In genomic region chr19:35774274-35775045, GRCh38 we compare ENCODE assay signal across 8 cellular contexts. TPM values are rescaled to one million over a fixed set of nuclear protein-coding genes. Genes with fewer than 3 reads are reported as not detected.
DNase-seq lines count a peak whose midpoint lies in the region; ATAC-seq, FAIRE-seq and TF ChIP-seq lines count a peak whose summit lies in the region.

No MANE protein-coding gene starts in this region.

- H3K4me3 Mint-ChIP-seq in GM23338 = peak overlapping the region; percentile 1; the same call in 2 of the 3 replicates

- H3K9ac ChIP-seq in OCI-LY1 (ENCODE audit: low read length) (peak overlapping the region; percentile 7; the same call in 1 of the 2 replicates), endothelial cell of umbilical vein (replicated peaks; ENCODE audit: extremely low read depth, insufficient read depth, low read length) (no peak overlapping the region)

- H3K79me2 ChIP-seq in GM23338 (replicated peaks; ENCODE audit: insufficient read depth) = no peaks in the 10 kb centered on the region
- no peaks in the 10 kb centered on the region for H3K79me2 ChIP-seq in OCI-LY1 (ENCODE audit: insufficient read depth, low read length)
- no peaks in the 10 kb centered on the region for H3K79me2 ChIP-seq in endothelial cell of umbilical vein (ENCODE audit: control insufficient read depth, insufficient read depth, low read length)

- DNase-seq in GM23338 (ENCODE audit: low spot score) (peak; percentile 37), endothelial cell of umbilical vein (ENCODE audit: low read depth, low spot score) (no peak), retinal pigment epithelial cell (ENCODE audit: low read depth) (no peak), germinal center (ENCODE audit: low spot score) (no peak), omental fat pad (ENCODE audit: low spot score) (no peak), AG08396 (ENCODE audit: low spot score) (no peak)

- H3K27me3 ChIP-seq in GM23338 (ENCODE audit: insufficient read depth) (peaks cover 16% of the 10 kb centered on the region), OCI-LY1 (ENCODE audit: insufficient read depth, low read length) (no peaks in the 10 kb centered on the region), endothelial cell of umbilical vein (ENCODE audit: control insufficient read depth in 2 of 2, insufficient read depth in 2 of 2, low read length in 2 of 2) (no peaks in the 10 kb centered on the region)

- BruUV-seq in endothelial cell of umbilical vein (replicated peaks; lab: Mats Ljungman, UMichigan) = no TSS peak

- H2AFZ ChIP-seq in GM23338 (no peak overlapping the region), OCI-LY1 (ENCODE audit: low read length) (no peak overlapping the region), endothelial cell of umbilical vein (ENCODE audit: low read depth, low read length) (peak overlapping the region; percentile 48)

- POLR2A ChIA-PET in endothelial cell of umbilical vein (lab: Charles Lee) = no interaction called here

- H3K9me2 ChIP-seq in GM23338 (ENCODE audit: insufficient read depth) = no peaks in the 10 kb centered on the region
- H3K9me2 ChIP-seq in OCI-LY1 (ENCODE audit: low read depth, low read length) = no peaks in the 10 kb centered on the region

- no peak overlapping the region for H3K27ac Mint-ChIP-seq in GM23338

- H3K9me3 Mint-ChIP-seq in GM23338 = no peaks in the 10 kb centered on the region; the same call in 2 of the 3 replicates

- H3F3A ChIP-seq in GM23338 (replicated peaks; ENCODE audit: low read depth) = peaks cover 7% of the 10 kb centered on the region; the same call in 1 of the 2 replicates
- no peaks in the 10 kb centered on the region for H3F3A ChIP-seq in OCI-LY1 (ENCODE audit: insufficient read depth, low read length)

- no peak for TF ChIP-seq POLR2A in endothelial cell of umbilical vein (IDR thresholded peaks at IDR 0.05; ENCODE audit: low read depth, low read length)

- CTCF ChIA-PET in endothelial cell of umbilical vein (lab: Charles Lee) = no interaction called here

- no peak for ATAC-seq in GM23338
- no peak for ATAC-seq in omental fat pad (ENCODE audit: low FRiP score)
- ATAC-seq in GM19328 (IDR thresholded peaks at IDR 0.05; ENCODE audit: unreplicated experiment) = no peak

- no peak for FAIRE-seq in endothelial cell of umbilical vein (lab: Jason Lieb, UNC)

- H4K20me1 ChIP-seq in GM23338 (replicated peaks; ENCODE audit: insufficient read depth) = no peaks in the 10 kb centered on the region; the same call in 1 of the 2 replicates
- H4K20me1 ChIP-seq in OCI-LY1 (ENCODE audit: insufficient read depth, low read length) = no peaks in the 10 kb centered on the region
- H4K20me1 ChIP-seq in endothelial cell of umbilical vein (replicated peaks; ENCODE audit: control insufficient read depth, extremely low read depth, insufficient read depth, low read length) = no peaks in the 10 kb centered on the region

- H3K9me3 ChIP-seq in OCI-LY1 (ENCODE audit: low read length) = no peaks in the 10 kb centered on the region
- H3K9me3 ChIP-seq in endothelial cell of umbilical vein (replicated peaks; ENCODE audit: control insufficient read depth, insufficient read depth, low read length) = no peaks in the 10 kb centered on the region

- intact Hi-C loops in endothelial cell of umbilical vein (cut with micrococcal nuclease) = loop anchor here (1.0 kb wide), 2 partner anchors 16 to 157 kb away; partner anchors contain the start of gene PROSER3

- H3K9me1 ChIP-seq in endothelial cell of umbilical vein (replicated peaks; ENCODE audit: control insufficient read depth, extremely low read depth, insufficient read depth, low read length) = no peaks in the 10 kb centered on the region

- H3K36me3 Mint-ChIP-seq in GM23338 (ENCODE audit: low read depth) = no peaks in the 10 kb centered on the region; the same call in 2 of the 3 replicates

- peaks cover 32% of the 10 kb centered on the region for H3K4me1 Mint-ChIP-seq in GM23338

- H3K4me3 ChIP-seq in GM23338 = peak overlapping the region; percentile 65; the same call in 1 of the 2 replicates
- peak overlapping the region; percentile 80 for H3K4me3 ChIP-seq in OCI-LY1 (ENCODE audit: low read depth, low read length, poor library complexity, severe bottlenecking)
- H3K4me3 ChIP-seq in endothelial cell of umbilical vein (replicated peaks in 1 of 3; ENCODE audit: insufficient read depth in 1 of 3, low read depth in 1 of 3, low read length in 3 of 3) = peak overlapping the region in 1 of 3 experiments; percentile 63
- peak overlapping the region; percentile 36 for H3K4me3 ChIP-seq in retinal pigment epithelial cell (ENCODE audit: low read length)

- dilution Hi-C loops in endothelial cell of umbilical vein (cut with MboI; ENCODE audit: extremely low pct_ligation_motif_present, low sequenced_read_pairs) = no loop called here

- TF ChIP-seq CTCF in GM23338 (conservative IDR thresholded peaks at IDR 0.05; ENCODE audit: low read depth in 2 of 2) = no peak
- TF ChIP-seq CTCF in OCI-LY1 (IDR thresholded peaks at IDR 0.05; ENCODE audit: low read length) = no peak
- TF ChIP-seq CTCF in endothelial cell of umbilical vein (IDR thresholded peaks at IDR 0.05; ENCODE audit: extremely low read depth in 1 of 2, insufficient read depth in 1 of 2, low read depth in 1 of 2, low read length in 2 of 2) = no peak
- TF ChIP-seq CTCF in retinal pigment epithelial cell (conservative IDR thresholded peaks at IDR 0.05; ENCODE audit: low read depth, low read length) = no peak
- TF ChIP-seq CTCF in omental fat pad (IDR thresholded peaks at IDR 0.05) = no peak

- H3K4me1 ChIP-seq in GM23338 (ENCODE audit: insufficient read depth) (peaks cover 22% of the 10 kb centered on the region), OCI-LY1 (ENCODE audit: insufficient read depth, low read length, severe bottlenecking) (peaks cover 19% of the 10 kb centered on the region), endothelial cell of umbilical vein (ENCODE audit: control insufficient read depth, extremely low read depth, insufficient read depth, low read length) (peaks cover 4% of the 10 kb centered on the region)

- H3K4me2 ChIP-seq in GM23338 (peak overlapping the region; percentile 62), OCI-LY1 (ENCODE audit: low read length) (peak overlapping the region; percentile 80), endothelial cell of umbilical vein (ENCODE audit: insufficient read depth, low read length) (peak overlapping the region; percentile 72)

- H3K36me3 ChIP-seq in GM23338 (ENCODE audit: insufficient read depth) = no peaks in the 10 kb centered on the region
- H3K36me3 ChIP-seq in OCI-LY1 (ENCODE audit: insufficient read depth, low read length) = peaks cover 3% of the 10 kb centered on the region; the same call in 1 of the 2 replicates
- peaks cover 0 to 2% of the 10 kb centered on the region in 2 experiments for H3K36me3 ChIP-seq in endothelial cell of umbilical vein (ENCODE audit: control insufficient read depth in 2 of 2, extremely low read depth in 1 of 2, insufficient read depth in 2 of 2, low read length in 2 of 2)

- peaks cover 21% of the 10 kb centered on the region for H3K27me3 Mint-ChIP-seq in GM23338 (ENCODE audit: insufficient read depth, low read depth, poor library complexity)

- H3K27ac ChIP-seq in GM23338 (ENCODE audit: low read depth) = no peak overlapping the region
- no peak overlapping the region for H3K27ac ChIP-seq in OCI-LY1 (ENCODE audit: low read depth, low read length, poor library complexity, severe bottlenecking)
- no peak overlapping the region for H3K27ac ChIP-seq in endothelial cell of umbilical vein (ENCODE audit: insufficient read depth, low read depth, low read length)

RNA-seq across cellular contexts. Expression of gene ARHGAP33, which starts 0.9 kb away (rescaled TPM):
- total RNA-seq in GM23338 (2014; rRNA removed; shearing (Covaris generic)) = 17.7 and 22.1 TPM in 2 replicates
- polyA plus RNA-seq in GM23338 (2016; fragmentation: Nextera tagmentation; extraction: Ambion mirVana) (10.3 and 11.6 TPM in 2 replicates), endothelial cell of umbilical vein (11.0 and 11.7 TPM in 2 replicates)
- total RNA-seq in endothelial cell of umbilical vein (18.4 and 32.8 TPM in 2 replicates), omental fat pad (1 to 10 TPM in 3 of 4 donors, under 1 TPM in 1; 0.84 to 9.1 (median 2.5) TPM)
- polyA plus RNA-seq in endothelial cell of umbilical vein (2011; cell fraction: cytosol; rRNA removed) = 4.6 and 5.0 TPM in 2 replicates
- 97.2 and 130 TPM in 2 replicates for polyA plus RNA-seq in endothelial cell of umbilical vein (2011; cell fraction: nucleus; rRNA removed)
- polyA plus RNA-seq in endothelial cell of umbilical vein (2012) = 6.2 and 11.8 TPM in 2 replicates
- 3.0 and 5.6 TPM in 2 replicates for polyA minus RNA-seq in endothelial cell of umbilical vein
- 3.0 TPM for polyA minus RNA-seq in endothelial cell of umbilical vein (2011; cell fraction: cytosol; rRNA and poly(A)+ RNA removed)
- 27.2 and 34.6 TPM in 2 replicates for polyA minus RNA-seq in endothelial cell of umbilical vein (2011; cell fraction: nucleus; rRNA and poly(A)+ RNA removed)

RNA-seq across cellular contexts. Expression of gene PROSER3, which starts 16.5 kb away (rescaled TPM):
- total RNA-seq in GM23338 (2014; rRNA removed; shearing (Covaris generic)) = 14.7 and 28.0 TPM in 2 replicates
- polyA plus RNA-seq in GM23338 (2016; fragmentation: Nextera tagmentation; extraction: Ambion mirVana) (21.8 and 24.1 TPM in 2 replicates), endothelial cell of umbilical vein (18.3 and 19.5 TPM in 2 replicates)
- total RNA-seq in endothelial cell of umbilical vein (28.3 and 32.1 TPM in 2 replicates), omental fat pad (1 to 10 TPM; 3.7 to 7.5 (median 5.3) TPM)
- 12.2 and 12.5 TPM in 2 replicates for polyA plus RNA-seq in endothelial cell of umbilical vein (2011; cell fraction: cytosol; rRNA removed)
- 36.9 and 40.2 TPM in 2 replicates for polyA plus RNA-seq in endothelial cell of umbilical vein (2011; cell fraction: nucleus; rRNA removed)
- polyA plus RNA-seq in endothelial cell of umbilical vein (2012) = 11.2 and 12.6 TPM in 2 replicates
- polyA minus RNA-seq in endothelial cell of umbilical vein = 20.7 and 22.6 TPM in 2 replicates
- polyA minus RNA-seq in endothelial cell of umbilical vein (2011; cell fraction: cytosol; rRNA and poly(A)+ RNA removed) = 12.5 TPM
- polyA minus RNA-seq in endothelial cell of umbilical vein (2011; cell fraction: nucleus; rRNA and poly(A)+ RNA removed) = 15.0 and 17.6 TPM in 2 replicates

RNA-seq across cellular contexts. Expression of gene HSPB6, which starts 17.6 kb away (rescaled TPM):
- 0.27 and 0.87 TPM in 2 replicates for total RNA-seq in GM23338 (2014; rRNA removed; shearing (Covaris generic))
- polyA plus RNA-seq in GM23338 (2016; fragmentation: Nextera tagmentation; extraction: Ambion mirVana) (3.2 and 3.9 TPM in 2 replicates), endothelial cell of umbilical vein (2.3 and 3.4 TPM in 2 replicates)
- total RNA-seq in endothelial cell of umbilical vein (2.7 and 6.2 TPM in 2 replicates), omental fat pad (100 to 1,000 TPM; 107 to 203 (median 128) TPM)
- 2.1 and 3.1 TPM in 2 replicates for polyA plus RNA-seq in endothelial cell of umbilical vein (2011; cell fraction: cytosol; rRNA removed)
- polyA plus RNA-seq in endothelial cell of umbilical vein (2011; cell fraction: nucleus; rRNA removed) = 0.53 and 1.1 TPM in 2 replicates
- polyA plus RNA-seq in endothelial cell of umbilical vein (2012) = 9.0 and 24.4 TPM in 2 replicates
- 0.74 and 1.4 TPM in 2 replicates for polyA minus RNA-seq in endothelial cell of umbilical vein
- 1.3 TPM for polyA minus RNA-seq in endothelial cell of umbilical vein (2011; cell fraction: cytosol; rRNA and poly(A)+ RNA removed)
- polyA minus RNA-seq in endothelial cell of umbilical vein (2011; cell fraction: nucleus; rRNA and poly(A)+ RNA removed) = 0.67 and 1.2 TPM in 2 replicates

RNA-seq across cellular contexts. Expression of gene LIN37, which starts 26.1 kb away (rescaled TPM):
- total RNA-seq in GM23338 (2014; rRNA removed; shearing (Covaris generic)) = 6.8 and 7.1 TPM in 2 replicates
- polyA plus RNA-seq in GM23338 (2016; fragmentation: Nextera tagmentation; extraction: Ambion mirVana) = 4.3 and 8.3 TPM in 2 replicates
- 11.3 and 15.5 TPM in 2 replicates for total RNA-seq in endothelial cell of umbilical vein
- 21.4 and 21.9 TPM in 2 replicates for polyA plus RNA-seq in endothelial cell of umbilical vein
- 13.8 and 16.6 TPM in 2 replicates for polyA plus RNA-seq in endothelial cell of umbilical vein (2011; cell fraction: cytosol; rRNA removed)
- polyA plus RNA-seq in endothelial cell of umbilical vein (2011; cell fraction: nucleus; rRNA removed) = 39.5 and 46.4 TPM in 2 replicates
- polyA plus RNA-seq in endothelial cell of umbilical vein (2012) = 15.6 and 16.3 TPM in 2 replicates
- polyA minus RNA-seq in endothelial cell of umbilical vein = 8.6 and 11.0 TPM in 2 replicates
- 6.6 TPM for polyA minus RNA-seq in endothelial cell of umbilical vein (2011; cell fraction: cytosol; rRNA and poly(A)+ RNA removed)
- 11.9 and 16.5 TPM in 2 replicates for polyA minus RNA-seq in endothelial cell of umbilical vein (2011; cell fraction: nucleus; rRNA and poly(A)+ RNA removed)
- 10 to 100 TPM; 11.3 to 18.3 (median 15.6) TPM for total RNA-seq in omental fat pad

RNA-seq across cellular contexts. Expression of gene PSENEN, which starts 29.0 kb away (rescaled TPM):
- total RNA-seq in GM23338 (2014; rRNA removed; shearing (Covaris generic)) = 18.5 and 20.6 TPM in 2 replicates
- polyA plus RNA-seq in GM23338 (2016; fragmentation: Nextera tagmentation; extraction: Ambion mirVana) (175 and 197 TPM in 2 replicates), endothelial cell of umbilical vein (60.0 and 86.8 TPM in 2 replicates)
- total RNA-seq in endothelial cell of umbilical vein (65.6 and 70.1 TPM in 2 replicates), omental fat pad (10 to 100 TPM; 28.1 to 58.6 (median 37.9) TPM)
- 47.8 and 53.4 TPM in 2 replicates for polyA plus RNA-seq in endothelial cell of umbilical vein (2011; cell fraction: cytosol; rRNA removed)
- polyA plus RNA-seq in endothelial cell of umbilical vein (2011; cell fraction: nucleus; rRNA removed) = 21.6 and 24.9 TPM in 2 replicates
- 72.2 and 84.2 TPM in 2 replicates for polyA plus RNA-seq in endothelial cell of umbilical vein (2012)
- polyA minus RNA-seq in endothelial cell of umbilical vein = 55.3 and 57.8 TPM in 2 replicates
- 12.5 TPM for polyA minus RNA-seq in endothelial cell of umbilical vein (2011; cell fraction: cytosol; rRNA and poly(A)+ RNA removed)
- 4.0 and 5.7 TPM in 2 replicates for polyA minus RNA-seq in endothelial cell of umbilical vein (2011; cell fraction: nucleus; rRNA and poly(A)+ RNA removed)

Comparison
In these comparisons a context has a peak if more than half of its experiments do, and no peak if none do; other contexts are left out.
1. RNA of gene HSPB6, which starts 17.6 kb away (total RNA-seq): 107 to 203 TPM in omental fat pad; 2.7 to 6.2 TPM in endothelial cell of umbilical vein and 0.27 to 0.87 TPM in GM23338; every median in the first group is over 10 times any median in the second.
2. Peak in every context shown above with its lines, with median percentiles within 50 percentile points of each other: H3K4me2 ChIP-seq.